28 cellular contexts compared by ENCODE assay signal in the genomic region with DNA sequence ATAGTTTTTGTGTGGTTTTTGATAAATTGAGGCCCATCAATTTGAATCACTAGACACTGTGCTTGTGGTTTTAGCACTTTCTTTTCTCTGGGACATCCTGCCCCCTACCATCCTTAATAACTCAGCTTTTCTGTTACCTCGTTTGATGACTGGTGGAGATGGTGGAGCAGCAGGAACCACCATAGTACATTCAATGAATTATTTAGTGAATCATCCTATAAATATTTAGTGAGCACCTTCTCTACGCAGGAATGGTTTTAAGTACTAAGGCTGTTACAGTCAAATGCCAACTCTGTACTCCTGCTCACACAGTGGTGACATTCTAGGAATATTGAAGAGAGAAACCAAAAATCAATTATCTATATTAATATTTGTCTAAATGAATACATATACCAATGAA.
"Had no signal": no experiment of that assay in that cellular context is flagged by ENCODE, and none has a peak within 500 bp of the region (broad histone marks: within the 10 kb centered on the region; RNA-seq: fewer than 3 reads in every experiment).

No MANE protein-coding gene starts in this region.

- H2AFZ ChIP-seq: neural progenitor cell, parathyroid adenoma had no signal

- H3K4me2 ChIP-seq: neural progenitor cell, smooth muscle cell had no signal

- DNase-seq: hypothalamus; immature natural killer cell; kidney; left colon; left lung; lower lobe of right lung; mammary epithelial cell; mesendoderm; naive B cell; natural killer cell; nephron progenitor cell; occipital lobe; psoas muscle; right lobe of liver; stimulated activated CD4-positive, alpha-beta T cell treated with anti-CD3 and anti-CD28 coated beads, Interleukin-2, amount 100 ng/mL, for 24 hours; stimulated activated CD4-positive, alpha-beta T cell treated with anti-CD3 and anti-CD28 coated beads, Interleukin-4, amount 100 ng/mL, for 1 hour; stimulated activated naive B cell treated with anti-CD40 and anti-IgM and Interleukin-4, amounts not matched to agents 10 μg/mL and 1 μg/mL and 100 μg/mL, for 72 hours; stimulated activated naive CD8-positive, alpha-beta T cell treated with anti-CD3 and anti-CD28 coated beads, Interleukin-15, Interleukin-2, amounts not matched to agents 100 U/mL and 50 U/mL, for 24 hours; stomach; testis; thyroid gland; transverse colon; upper lobe of left lung had no signal

- ATAC-seq: left colon; left lung; lower lobe of right lung; natural killer cell; psoas muscle; right lobe of liver; stimulated activated naive B cell treated with anti-CD40 and anti-IgM and Interleukin-4, amounts not matched to agents 10 μg/mL and 1 μg/mL and 100 μg/mL, for 72 hours; stimulated activated naive CD8-positive, alpha-beta T cell treated with anti-CD3 and anti-CD28 coated beads, Interleukin-15, Interleukin-2, amounts not matched to agents 100 U/mL and 50 U/mL, for 24 hours had no signal

- H3K9me3 ChIP-seq: left lung, lower lobe of right lung, neutrophil, psoas muscle, right atrium auricular region, right lobe of liver, stomach, testis, thyroid gland, transverse colon, upper lobe of left lung had no signal

- H3K36me3 ChIP-seq: left lung, lower lobe of right lung, neural progenitor cell, neutrophil, right atrium auricular region, right lobe of liver, stomach, thyroid gland, transverse colon, upper lobe of left lung had no signal

- H3K9ac ChIP-seq: neural progenitor cell, parathyroid adenoma had no signal

- H3K4me3 ChIP-seq: left lung, lower lobe of right lung, neural progenitor cell, psoas muscle, right atrium auricular region, right lobe of liver, smooth muscle cell, stomach, testis, thyroid gland, transverse colon, upper lobe of left lung had no signal

- H3K27ac ChIP-seq: left lung, lower lobe of right lung, neural progenitor cell, neutrophil, parathyroid adenoma, psoas muscle, right atrium auricular region, right lobe of liver, stomach, testis, thyroid gland, transverse colon, upper lobe of left lung had no signal

- H3K27me3 ChIP-seq: left lung, right atrium auricular region, right lobe of liver, stomach, testis, thyroid gland, transverse colon, upper lobe of left lung had no signal

- H3K4me1 ChIP-seq: left lung, lower lobe of right lung, parathyroid adenoma, psoas muscle, right atrium auricular region, right lobe of liver, stomach, thyroid gland, transverse colon, upper lobe of left lung had no signal
